Comparison of ENCODE assay signal across 1 cellular context in genomic region chr16:58792188-58792587, GRCh38.
A peak's percentile ranks its signal among the peaks of the same experiment; 100 is the strongest.
TF ChIP-seq lines count a peak whose summit lies in the region.

No MANE protein-coding gene starts in this region.

TF ChIP-seq in K562, 482 proteins besides CTCF, POLR2A, EP300 and RAD21 (continued from another document and continues in another):
- TF ChIP-seq ZNF407 (IDR thresholded peaks at IDR 0.05; ENCODE audit: low read depth), result no peak
- no peak for TF ChIP-seq XRCC4 (IDR thresholded peaks at IDR 0.05; ENCODE audit: extremely low read depth, insufficient read depth, insufficient read length)
- TF ChIP-seq POLR2H (tag; IDR thresholded peaks at IDR 0.05; ENCODE audit: low read depth), result no peak
- TF ChIP-seq RERE (CRISPR knock-in tag; IDR thresholded peaks at IDR 0.05; ENCODE audit: borderline replicate concordance), result no peak
- TF ChIP-seq ZFX (CRISPR knock-in tag; IDR thresholded peaks at IDR 0.05), result no peak
- TF ChIP-seq SP2 (IDR thresholded peaks at IDR 0.05; ENCODE audit: extremely low read depth, low read depth, low read length, poor library complexity, severe bottlenecking), result no peak
- no peak for TF ChIP-seq BMI1 (IDR thresholded peaks at IDR 0.05; ENCODE audit: low read length)
- no peak for TF ChIP-seq TAF7 (tag; IDR thresholded peaks at IDR 0.05)
- TF ChIP-seq ZNF175 (CRISPR knock-in tag; IDR thresholded peaks at IDR 0.05; ENCODE audit: low read depth), result no peak
- TF ChIP-seq SRSF1 (IDR thresholded peaks at IDR 0.05; ENCODE audit: low read depth, low read length), result no peak
- no peak for TF ChIP-seq RBM25 (IDR thresholded peaks at IDR 0.05; ENCODE audit: low read depth, low read length, severe bottlenecking)
- no peak for TF ChIP-seq ZNF668 (CRISPR knock-in tag; IDR thresholded peaks at IDR 0.05)
- TF ChIP-seq MTF1 (CRISPR knock-in tag; IDR thresholded peaks at IDR 0.05; ENCODE audit: borderline replicate concordance), result no peak
- TF ChIP-seq ZZZ3 (IDR thresholded peaks at IDR 0.05), result no peak
- TF ChIP-seq GATAD2B (IDR thresholded peaks at IDR 0.05; ENCODE audit: borderline replicate concordance), result peak; percentile 51; the same call in 1 of the 2 replicates
- no peak for TF ChIP-seq HMG20A (CRISPR knock-in tag; conservative IDR thresholded peaks at IDR 0.05)
- TF ChIP-seq ZNF592 (IDR thresholded peaks at IDR 0.05), result peak; percentile 28; the same call in 1 of the 2 replicates
- TF ChIP-seq SAFB2 (IDR thresholded peaks at IDR 0.05; ENCODE audit: borderline replicate concordance, low read depth, low read length, severe bottlenecking), result no peak
- no peak for TF ChIP-seq HNRNPLL (IDR thresholded peaks at IDR 0.05; ENCODE audit: low read depth, low read length, poor library complexity, severe bottlenecking)
- no peak for TF ChIP-seq STAT6 (CRISPR knock-in tag; IDR thresholded peaks at IDR 0.05)
- no peak for TF ChIP-seq RHOXF2B (CRISPR knock-in tag; conservative IDR thresholded peaks at IDR 0.05)
- TF ChIP-seq PRDM10 (IDR thresholded peaks at IDR 0.05; ENCODE audit: partially characterized antibody), result peak; percentile 24
- TF ChIP-seq CAMTA2 (CRISPR knock-in tag; conservative IDR thresholded peaks at IDR 0.05), result no peak
- TF ChIP-seq MCM2 (IDR thresholded peaks at IDR 0.05; ENCODE audit: low read depth), result no peak
- 0 out of 2 replicates have a peak, but pooled peaks have one; percentile 37 for TF ChIP-seq THRA (IDR thresholded peaks at IDR 0.05)
- peak; percentile 69 for TF ChIP-seq MAFG (tag; conservative IDR thresholded peaks at IDR 0.05)
- TF ChIP-seq HDAC3 (IDR thresholded peaks at IDR 0.05; ENCODE audit: borderline replicate concordance, partially characterized antibody), result peak; percentile 71
- no peak for TF ChIP-seq RBM17 (IDR thresholded peaks at IDR 0.05; ENCODE audit: borderline replicate concordance, low read depth, low read length)
- TF ChIP-seq KAT8 (IDR thresholded peaks at IDR 0.05; ENCODE audit: low read depth), result no peak
- peak; percentile 70; the same call in 1 of the 2 replicates for TF ChIP-seq LCOR (CRISPR knock-in tag; IDR thresholded peaks at IDR 0.05)
- TF ChIP-seq ZNF79 (CRISPR knock-in tag; IDR thresholded peaks at IDR 0.05; ENCODE audit: low read depth), result no peak
